Comparison of ENCODE assay signal across 24 cellular contexts in the genomic region with DNA sequence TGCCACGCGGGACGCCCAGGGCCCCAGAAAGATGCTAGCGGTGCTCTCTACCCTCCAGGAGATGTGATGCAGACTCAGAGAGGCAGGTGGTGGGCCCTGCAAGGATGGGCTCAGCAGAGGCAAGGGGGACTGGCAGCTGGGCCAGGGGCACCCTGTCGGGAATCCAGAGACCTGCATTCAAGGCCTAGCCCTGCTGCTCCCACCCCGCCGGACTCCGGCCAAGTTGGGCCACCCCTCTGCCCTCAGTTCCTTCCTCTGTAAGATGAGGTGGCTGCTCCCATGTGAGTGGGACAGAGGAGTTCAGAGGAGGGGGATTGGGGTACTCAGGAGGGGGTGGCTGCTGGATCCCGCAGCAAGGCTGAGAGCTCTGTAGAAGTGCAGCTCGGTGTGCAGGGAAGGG.
"Had no signal": no experiment of that assay in that cellular context is flagged by ENCODE, and none has a peak within 500 bp of the region (broad histone marks: within the 10 kb centered on the region; RNA-seq: fewer than 3 reads in every experiment).

No MANE protein-coding gene starts in this region.

- ATAC-seq: natural killer cell had no signal

- H3K4me1 Mint-ChIP-seq: mesothelial cell of epicardium, naive B cell, natural killer cell had no signal

- H3K36me3 ChIP-seq: heart right ventricle, left ventricle myocardium inferior, neural progenitor cell, right atrium auricular region, right lobe of liver, tibial nerve, vagina had no signal

- DNase-seq: heart right ventricle; islet precursor cell; left ventricle myocardium inferior; mesendoderm; naive B cell; natural killer cell; nephron progenitor cell; right lobe of liver; stimulated activated CD4-positive, alpha-beta T cell treated with anti-CD3 and anti-CD28 coated beads, Interleukin-12 subunit alpha, Interleukin-12 subunit beta, amount 100 ng/mL, for 4 hours; stimulated activated CD4-positive, alpha-beta T cell treated with anti-CD3 and anti-CD28 coated beads, Interleukin-15, amount 100 ng/mL, for 24 hours; stimulated activated CD4-positive, alpha-beta T cell treated with anti-CD3 and anti-CD28 coated beads, Interleukin-2, amount 100 ng/mL, for 24 hours; stimulated activated CD4-positive, alpha-beta T cell treated with anti-CD3 and anti-CD28 coated beads, Interleukin-4, amount 100 ng/mL, for 1 hour; stimulated activated naive CD4-positive, alpha-beta T cell had no signal

- H3K4me3 Mint-ChIP-seq: mesothelial cell of epicardium; naive B cell; natural killer cell; nephron progenitor cell; neural progenitor cell; stimulated activated naive CD8-positive, alpha-beta T cell treated with anti-CD3 and anti-CD28 coated beads, Interleukin-15, Interleukin-2, amounts not matched to agents 100 ng/mL and 50 ng/mL, for 24 hours; type B pancreatic cell had no signal

- H3K36me3 Mint-ChIP-seq: mesothelial cell of epicardium, naive B cell, natural killer cell, neural progenitor cell, type B pancreatic cell had no signal

- H3K4me1 ChIP-seq: parathyroid adenoma, right lobe of liver had no signal

- H3K27me3 ChIP-seq: hepatocyte, neural progenitor cell, right atrium auricular region, right lobe of liver, vagina had no signal

- H3K4me3 ChIP-seq: heart right ventricle, hepatocyte, left ventricle myocardium inferior, lung, neural progenitor cell, right atrium auricular region, right lobe of liver, skin epidermis, tibial nerve, vagina had no signal

- H3K27ac Mint-ChIP-seq: mesothelial cell of epicardium; naive B cell; natural killer cell; nephron progenitor cell; neural progenitor cell; stimulated activated naive CD8-positive, alpha-beta T cell treated with anti-CD3 and anti-CD28 coated beads, Interleukin-15, Interleukin-2, amounts not matched to agents 100 ng/mL and 50 ng/mL, for 24 hours; type B pancreatic cell had no signal

- H3K9me3 Mint-ChIP-seq: mesothelial cell of epicardium; natural killer cell; stimulated activated naive CD8-positive, alpha-beta T cell treated with anti-CD3 and anti-CD28 coated beads, Interleukin-15, Interleukin-2, amounts not matched to agents 100 ng/mL and 50 ng/mL, for 24 hours; type B pancreatic cell had no signal

- H3K27ac ChIP-seq: hepatocyte, neural progenitor cell, parathyroid adenoma, right atrium auricular region, right lobe of liver, tibial nerve, vagina had no signal

- H3K9me3 ChIP-seq: right atrium auricular region, right lobe of liver, tibial nerve, vagina had no signal
